Comparison of ENCODE assay signal across 11 cellular contexts in genomic region chr9:128055222-128056040, GRCh38. TPM values are rescaled to one million over a fixed set of nuclear protein-coding genes. Genes with fewer than 3 reads are reported as not detected.
A peak's percentile ranks its signal among the peaks of the same experiment; 100 is the strongest.
DNase-seq lines count a peak whose midpoint lies in the region; ATAC-seq and TF ChIP-seq lines count a peak whose summit lies in the region.
"Had no signal": no experiment of that assay in that cellular context is flagged by ENCODE, and none has a peak within 500 bp of the region (broad histone marks: within the 10 kb centered on the region; RNA-seq: fewer than 3 reads in every experiment).

No MANE protein-coding gene starts in this region.

- H3K4me3 Mint-ChIP-seq in activated CD8-positive, alpha-beta memory T cell treated with anti-CD3 and anti-CD28 coated beads, Interleukin-2, amount 10 ng/mL, durations not matched to agents 7 days and 5 days, result no peak overlapping the region
- H3K4me3 Mint-ChIP-seq in neural crest cell, result no peak overlapping the region
- H3K4me3 Mint-ChIP-seq: central memory CD8-positive, alpha-beta T cell had no signal

- no peaks in the 10 kb centered on the region for H3K36me3 Mint-ChIP-seq in activated CD8-positive, alpha-beta memory T cell treated with anti-CD3 and anti-CD28 coated beads, Interleukin-2, amount 10 ng/mL, durations not matched to agents 7 days and 5 days
- no peaks in the 10 kb centered on the region for H3K36me3 Mint-ChIP-seq in neural crest cell (ENCODE audit: low read depth)

- H3K4me2 ChIP-seq in osteoblast (ENCODE audit: insufficient read depth, low read length), result no peak overlapping the region

- H3K9me3 Mint-ChIP-seq in activated CD8-positive, alpha-beta memory T cell treated with anti-CD3 and anti-CD28 coated beads, Interleukin-2, amount 10 ng/mL, durations not matched to agents 7 days and 5 days (ENCODE audit: low read depth), result no peaks in the 10 kb centered on the region
- H3K9me3 Mint-ChIP-seq in neural crest cell, result no peaks in the 10 kb centered on the region
- H3K9me3 Mint-ChIP-seq: central memory CD8-positive, alpha-beta T cell had no signal

- H3K79me2 ChIP-seq in osteoblast (ENCODE audit: insufficient read depth, low read length), result no peaks in the 10 kb centered on the region

- TF ChIP-seq CTCF in fibroblast of pulmonary artery (IDR thresholded peaks at IDR 0.05; ENCODE audit: low read length, missing control alignments) (no peak), neural crest cell (conservative IDR thresholded peaks at IDR 0.05) (no peak), vagina (IDR thresholded peaks at IDR 0.05) (peak in 1 of 3 experiments; percentile 6), GM10266 (IDR thresholded peaks at IDR 0.05; ENCODE audit: control insufficient read depth, insufficient read depth, low read depth, missing control alignments) (no peak), osteoblast (IDR thresholded peaks at IDR 0.05; ENCODE audit: extremely low read depth, low read depth, low read length) (no peak)

- H3K27me3 Mint-ChIP-seq in activated CD8-positive, alpha-beta memory T cell treated with anti-CD3 and anti-CD28 coated beads, Interleukin-2, amount 10 ng/mL, durations not matched to agents 7 days and 5 days, result peaks cover 3% of the 10 kb centered on the region
- H3K27me3 Mint-ChIP-seq in neural crest cell (ENCODE audit: low read depth), result peaks cover 3% of the 10 kb centered on the region
- H3K27me3 Mint-ChIP-seq: central memory CD8-positive, alpha-beta T cell had no signal

- H3K9me3 ChIP-seq in vagina, result no peaks in the 10 kb centered on the region
- H3K9me3 ChIP-seq in osteoblast (ENCODE audit: low read depth, low read length), result no peaks in the 10 kb centered on the region

- H3K4me1 Mint-ChIP-seq in activated CD8-positive, alpha-beta memory T cell treated with anti-CD3 and anti-CD28 coated beads, Interleukin-2, amount 10 ng/mL, durations not matched to agents 7 days and 5 days, result peaks cover 2% of the 10 kb centered on the region
- peaks cover 27% of the 10 kb centered on the region for H3K4me1 Mint-ChIP-seq in neural crest cell
- H3K4me1 Mint-ChIP-seq: central memory CD8-positive, alpha-beta T cell had no signal

- H3K4me3 ChIP-seq in fibroblast of pulmonary artery (replicated peaks; ENCODE audit: low read depth, low read length) (no peak overlapping the region), vagina (no peak overlapping the region), osteoblast (ENCODE audit: insufficient read depth, low read length) (no peak overlapping the region)

- peak in 1 of 2 donors; percentile 46 for TF ChIP-seq POLR2A in vagina (IDR thresholded peaks at IDR 0.05)

- CTCF ChIA-PET in activated CD8-positive, alpha-beta memory T cell treated with anti-CD3 and anti-CD28 coated beads, Interleukin-2, amount 10 ng/mL, durations not matched to agents 7 days and 5 days (lab: Charles Lee), result interaction anchor here (0.6 to 1.5 kb wide), 3 partner anchors 62 to 113 kb away, joined by 3 to 5 read pairs (median 3); no protein-coding TSS in a partner anchor

- no peak overlapping the region for H2AFZ ChIP-seq in osteoblast (ENCODE audit: low read length)

- H3K4me1 ChIP-seq in vagina (peaks cover 46% of the 10 kb centered on the region), osteoblast (ENCODE audit: insufficient read depth, low read length) (peaks cover 4% of the 10 kb centered on the region)

- no peak overlapping the region for H3K27ac Mint-ChIP-seq in activated CD8-positive, alpha-beta memory T cell treated with anti-CD3 and anti-CD28 coated beads, Interleukin-2, amount 10 ng/mL, durations not matched to agents 7 days and 5 days
- H3K27ac Mint-ChIP-seq in neural crest cell (ENCODE audit: unreplicated experiment), result peak overlapping the region; percentile 35

- no peaks in the 10 kb centered on the region for H4K20me1 ChIP-seq in osteoblast (ENCODE audit: insufficient read depth, low read length)

- intact Hi-C loops in vagina (cut with DNase I), result no loop called here

- ATAC-seq in activated CD8-positive, alpha-beta memory T cell treated with anti-CD3 and anti-CD28 coated beads, Interleukin-2, amount 10 ng/mL, durations not matched to agents 7 days and 5 days, result peak; percentile 33

- H3K27me3 ChIP-seq in vagina, result no peaks in the 10 kb centered on the region
- H3K27me3 ChIP-seq in osteoblast (ENCODE audit: insufficient read depth, low read length), result no peaks in the 10 kb centered on the region

- H3K27ac ChIP-seq in vagina (peak overlapping the region; percentile 96), osteoblast (ENCODE audit: low read depth, low read length) (no peak overlapping the region)

- H3K36me3 ChIP-seq in vagina (no peaks in the 10 kb centered on the region), osteoblast (ENCODE audit: insufficient read depth, low read length) (no peaks in the 10 kb centered on the region)

- no peak for DNase-seq in activated CD8-positive, alpha-beta memory T cell treated with anti-CD3 and anti-CD28 coated beads, Interleukin-2, amount 10 ng/mL, durations not matched to agents 7 days and 5 days
- DNase-seq in activated CD8-positive, alpha-beta memory T cell treated with anti-CD3 and anti-CD28 coated beads, Interleukin-2, amount 50 U/mL, for 4 hours, result no peak
- DNase-seq in fibroblast of pulmonary artery (ENCODE audit: low read depth) (peak; percentile 54), neural crest cell (ENCODE audit: low read depth, low spot score) (no peak), vagina (ENCODE audit: extremely low spot score in 2 of 2) (peak in 1 of 2 donors; percentile 97), GM10266 (ENCODE audit: extremely low spot score) (no peak), T1000 (lab: John Stamatoyannopoulos, UW) (no peak), osteoblast (ENCODE audit: insufficient read length, low spot score, missing footprints) (no peak)
- DNase-seq: activated CD8-positive, alpha-beta memory T cell treated with anti-CD3 and anti-CD28 coated beads for 24 hours; NCI-H2081 treated with DMSO at 0.1 percent for 48 hours had no signal

RNA-seq across cellular contexts. Expression of gene NAIF1, which starts 11.7 kb away (rescaled TPM):
- 10 to 100 TPM; 13.8 to 16.7 TPM for total RNA-seq in activated CD8-positive, alpha-beta memory T cell treated with anti-CD3 and anti-CD28 coated beads, Interleukin-2, amount 10 ng/mL, durations not matched to agents 7 days and 5 days
- 9.8 and 11.8 TPM in 2 replicates for total RNA-seq in neural crest cell
- total RNA-seq in vagina, result 13.3 TPM
- total RNA-seq in osteoblast, result 10.1 and 10.6 TPM in 2 replicates

RNA-seq across cellular contexts. Expression of gene SLC25A25, which starts 12.6 kb away (rescaled TPM):
- total RNA-seq in activated CD8-positive, alpha-beta memory T cell treated with anti-CD3 and anti-CD28 coated beads, Interleukin-2, amount 10 ng/mL, durations not matched to agents 7 days and 5 days, result 10 to 100 TPM; 16.5 to 18.1 TPM
- total RNA-seq in neural crest cell, result 13.9 and 16.8 TPM in 2 replicates
- 44.4 TPM for total RNA-seq in vagina
- total RNA-seq in osteoblast, result 9.7 and 13.4 TPM in 2 replicates
